ENCODE assay signal across 24 cellular contexts in the genomic region with DNA sequence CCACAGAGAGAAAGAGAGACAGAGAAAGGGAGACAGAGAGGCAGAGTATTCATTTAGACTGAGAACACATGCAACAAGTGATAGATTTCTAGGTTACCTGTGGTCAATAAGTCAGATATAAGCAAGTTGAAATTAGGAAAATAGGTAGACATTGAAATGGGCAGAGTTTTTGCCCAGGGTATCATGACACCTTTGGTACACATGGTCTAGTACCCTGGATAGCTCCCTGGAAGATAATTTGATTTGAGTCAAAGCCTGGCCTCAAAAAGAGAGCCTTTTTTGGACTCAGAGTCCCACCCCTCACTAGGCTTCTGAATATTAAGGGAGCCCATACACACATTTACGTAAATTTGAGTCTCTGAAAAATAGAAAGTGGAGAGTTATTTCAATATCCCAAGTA. TPM values are rescaled to one million over a fixed set of nuclear protein-coding genes. Genes with fewer than 3 reads are reported as not detected.
"Had no signal": no experiment of that assay in that cellular context is flagged by ENCODE, and none has a peak within 500 bp of the region (broad histone marks: within the 10 kb centered on the region; RNA-seq: fewer than 3 reads in every experiment).

No MANE protein-coding gene starts in this region.

- DNase-seq: KBM-7, MV-4-11, NCI-H1048, NCI-H1105, NCI-H1417 treated with DMSO at 0.1 percent for 48 hours, NCI-H146, NCI-H1694 treated with DMSO at 0.1 percent for 48 hours, NCI-H1930, NCI-H2081, NCI-H2107, NCI-H2227 treated with DMSO at 0.1 percent for 48 hours, NCI-H524, NCI-H526 treated with DMSO at 0.1 percent for 48 hours, NCI-H774, Right ventricle myocardium superior, RPMI8226, SIG-M5, T-helper 1 cell had no signal

- H3K4me3 Mint-ChIP-seq: IgD-negative memory B cell had no signal

- H3K27ac Mint-ChIP-seq: IgD-negative memory B cell had no signal

- H3K9me3 ChIP-seq: SJSA1 had no signal

- H3K27me3 Mint-ChIP-seq: IgD-negative memory B cell had no signal

- H3K27me3 ChIP-seq: SJSA1 had no signal

- H3K4me3 ChIP-seq: SJSA1, SK-N-MC had no signal

- H3K36me3 ChIP-seq: SJSA1 had no signal

- H3K4me1 ChIP-seq: SJSA1 had no signal

- FAIRE-seq: RCC 7860 had no signal

- H3K27ac ChIP-seq: SJSA1, SK-N-MC had no signal

RNA-seq across cellular contexts. Expression of a gene that starts 4.0 kb away (rescaled TPM):
- total RNA-seq: HT1080, MCF 10A had no signal
